In genomic region chr14:93458234-93458633, GRCh38 we compare ENCODE assay signal across 21 cellular contexts. TPM values are rescaled to one million over a fixed set of nuclear protein-coding genes. Genes with fewer than 3 reads are reported as not detected.
"Had no signal": no experiment of that assay in that cellular context is flagged by ENCODE, and none has a peak within 500 bp of the region (broad histone marks: within the 10 kb centered on the region; RNA-seq: fewer than 3 reads in every experiment).

No MANE protein-coding gene starts in this region.

- H3K27ac Mint-ChIP-seq: IgD-negative memory B cell, T-cell had no signal

- DNase-seq: Kasumi-1, MM.1S, NCI-H1092 treated with DMSO at 0.1 percent for 48 hours, NCI-H1436, NCI-H187, NCI-H2029, NCI-H2081 treated with DMSO at 0.1 percent for 48 hours, NCI-H2227 treated with DMSO at 0.1 percent for 48 hours, NCI-H526 treated with DMSO at 0.1 percent for 48 hours, NCI-H774, Right ventricle myocardium superior, RPMI8226, SIG-M5, SK-N-SH, SW 1271, T-cell had no signal

- H3K9ac ChIP-seq: KMS-11, SK-N-SH had no signal

- H3K4me3 ChIP-seq: K562 had no signal

- H3K9me2 ChIP-seq: SK-N-SH had no signal

- ATAC-seq: K562, T-cell had no signal

- H3K4me1 Mint-ChIP-seq: IgD-negative memory B cell, T-cell had no signal

- H3K4me2 ChIP-seq: KMS-11, SK-N-SH had no signal

- H3K27ac ChIP-seq: HL-60, KMS-11 had no signal

- H3K9me3 ChIP-seq: SK-N-SH had no signal

- H3K36me3 Mint-ChIP-seq: IgD-negative memory B cell, T-cell had no signal

- H3K4me3 Mint-ChIP-seq: IgD-negative memory B cell, T-cell had no signal

RNA-seq across cellular contexts. Expression of gene UNC79, which starts 27.5 kb away (rescaled TPM):
- total RNA-seq: M059J had no signal
- polyA plus RNA-seq: IgD-negative memory B cell had no signal
